ENCODE assay signal across 8 cellular contexts in the genomic region with DNA sequence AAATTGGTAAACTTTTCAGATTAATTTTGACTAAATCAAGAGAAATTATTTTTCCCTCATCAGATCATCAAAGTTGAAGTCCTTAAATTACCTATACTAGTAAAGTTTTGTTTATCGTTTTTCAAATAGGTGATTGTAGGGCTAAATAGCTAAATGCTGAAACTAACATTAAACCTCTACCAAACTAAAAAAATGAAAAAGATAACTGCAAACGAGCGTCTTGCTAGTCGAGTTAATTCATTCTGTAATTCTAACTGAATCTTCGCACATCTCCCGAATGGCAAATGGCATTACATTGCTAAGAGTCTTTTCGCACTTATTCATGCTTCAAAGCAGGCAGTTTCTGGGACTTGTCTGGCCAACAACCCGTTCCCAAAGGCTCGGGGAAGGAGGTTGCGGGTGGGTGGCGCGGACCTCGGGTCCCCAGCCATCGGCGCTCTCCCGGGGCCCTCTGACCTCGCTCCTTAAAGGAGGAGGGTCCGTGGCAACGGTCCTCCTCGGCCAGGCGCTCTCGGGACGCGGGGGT. TPM values are rescaled to one million over a fixed set of nuclear protein-coding genes. Genes with fewer than 3 reads are reported as not detected.
A peak's percentile ranks its signal among the peaks of the same experiment; 100 is the strongest.
DNase-seq lines count a peak whose midpoint lies in the region; ATAC-seq lines count a peak whose summit lies in the region.

No MANE protein-coding gene starts in this region.

- H3K4me1 Mint-ChIP-seq in activated naive CD4-positive, alpha-beta T cell treated with anti-CD3 and anti-CD28 coated beads, Interleukin-2, amount 10 ng/mL, durations not matched to agents 7 days and 5 days: peaks cover 11% of the 10 kb centered on the region

- CTCF ChIA-PET in activated naive CD4-positive, alpha-beta T cell treated with anti-CD3 and anti-CD28 coated beads, Interleukin-2, amount 10 ng/mL, durations not matched to agents 7 days and 5 days (lab: Charles Lee): no interaction called here

- no peaks in the 10 kb centered on the region for H3K27me3 ChIP-seq in adipocyte (replicated peaks; ENCODE audit: control insufficient read depth, insufficient read depth, low read length)
- no peaks in the 10 kb centered on the region for H3K27me3 ChIP-seq in subcutaneous abdominal adipose tissue (ENCODE audit: control insufficient read depth in 5 of 5, insufficient read depth in 4 of 5, low read length in 5 of 5)

- no peaks in the 10 kb centered on the region for H3K9me3 ChIP-seq in adipocyte (ENCODE audit: control insufficient read depth, low read length)
- no peaks in the 10 kb centered on the region for H3K9me3 ChIP-seq in subcutaneous abdominal adipose tissue (ENCODE audit: control insufficient read depth in 5 of 5, low read length in 5 of 5)

- no peak overlapping the region for H3K27ac ChIP-seq in subcutaneous abdominal adipose tissue (ENCODE audit: low read depth, low read length)

- H3K4me3 Mint-ChIP-seq in activated naive CD4-positive, alpha-beta T cell treated with anti-CD3 and anti-CD28 coated beads, Interleukin-2, amount 10 ng/mL, durations not matched to agents 7 days and 5 days: peak overlapping the region; percentile 39

- peaks cover 2% of the 10 kb centered on the region for H3K36me3 Mint-ChIP-seq in activated naive CD4-positive, alpha-beta T cell treated with anti-CD3 and anti-CD28 coated beads, Interleukin-2, amount 10 ng/mL, durations not matched to agents 7 days and 5 days
- peaks cover 0 to 14% of the 10 kb centered on the region in 2 donors for H3K36me3 Mint-ChIP-seq in activated naive CD4-positive, alpha-beta T cell treated with anti-CD3 and anti-CD28 coated beads, Interleukin-2, amount 50 U/mL, for 72 hours

- H3K4me1 ChIP-seq in adipocyte (ENCODE audit: control insufficient read depth, insufficient read depth, low read length) (no peaks in the 10 kb centered on the region), subcutaneous abdominal adipose tissue (ENCODE audit: control insufficient read depth in 5 of 5, insufficient read depth in 5 of 5, low read length in 5 of 5) (peaks cover 0 to 16% (median 13%) of the 10 kb centered on the region in 5 donors)

- H3K9ac ChIP-seq in adipocyte (ENCODE audit: low read length) (peak overlapping the region; percentile 83), subcutaneous abdominal adipose tissue (ENCODE audit: low read length in 5 of 5) (peak overlapping the region in 3 of 5 donors; percentile 68 to 75 (median 74))

- no peak overlapping the region for H3K27ac Mint-ChIP-seq in activated naive CD4-positive, alpha-beta T cell treated with anti-CD3 and anti-CD28 coated beads, Interleukin-2, amount 10 ng/mL, durations not matched to agents 7 days and 5 days
- H3K27ac Mint-ChIP-seq in activated naive CD4-positive, alpha-beta T cell treated with anti-CD3 and anti-CD28 coated beads, Interleukin-2, amount 50 U/mL, for 72 hours: no peak overlapping the region

- DNase-seq in activated naive CD4-positive, alpha-beta T cell treated with anti-CD3 and anti-CD28 coated beads, Interleukin-2, amount 10 ng/mL, durations not matched to agents 7 days and 5 days: no peak
- no peak for DNase-seq in activated naive CD4-positive, alpha-beta T cell treated with anti-CD3 and anti-CD28 coated beads, Interleukin-2, amount 50 U/mL, for 72 hours (ENCODE audit: low spot score in 2 of 2)
- DNase-seq in adipocyte (ENCODE audit: low read depth) (peak; percentile 39), iris pigment epithelial cell (ENCODE audit: low read depth) (peak; percentile 22), SW480 (ENCODE audit: low spot score) (no peak)

- H3K4me3 ChIP-seq in adipocyte (ENCODE audit: low read length): peak overlapping the region; percentile 88
- peak overlapping the region in 4 of 5 donors; percentile 82 to 93 (median 84) for H3K4me3 ChIP-seq in subcutaneous abdominal adipose tissue (ENCODE audit: low read depth in 1 of 5, low read length in 5 of 5)

- peaks cover 52% of the 10 kb centered on the region for H3K27me3 Mint-ChIP-seq in activated naive CD4-positive, alpha-beta T cell treated with anti-CD3 and anti-CD28 coated beads, Interleukin-2, amount 10 ng/mL, durations not matched to agents 7 days and 5 days

- H3K36me3 ChIP-seq in adipocyte (ENCODE audit: control insufficient read depth, insufficient read depth, low read length, severe bottlenecking): no peaks in the 10 kb centered on the region
- no peaks in the 10 kb centered on the region for H3K36me3 ChIP-seq in subcutaneous abdominal adipose tissue (ENCODE audit: control insufficient read depth in 5 of 5, insufficient read depth in 5 of 5, low read length in 5 of 5)

- ATAC-seq in activated naive CD4-positive, alpha-beta T cell treated with anti-CD3 and anti-CD28 coated beads, Interleukin-2, amount 50 U/mL, for 72 hours: no peak
- ATAC-seq in GM18520 (IDR thresholded peaks at IDR 0.05; ENCODE audit: unreplicated experiment) (no peak), HG02981 (IDR thresholded peaks at IDR 0.05; ENCODE audit: unreplicated experiment) (no peak)

- no peaks in the 10 kb centered on the region for H3K9me3 Mint-ChIP-seq in activated naive CD4-positive, alpha-beta T cell treated with anti-CD3 and anti-CD28 coated beads, Interleukin-2, amount 10 ng/mL, durations not matched to agents 7 days and 5 days
- no peaks in the 10 kb centered on the region for H3K9me3 Mint-ChIP-seq in activated naive CD4-positive, alpha-beta T cell treated with anti-CD3 and anti-CD28 coated beads, Interleukin-2, amount 50 U/mL, for 72 hours

RNA-seq across cellular contexts. Expression of a gene that starts 43.8 kb away (rescaled TPM):
- total RNA-seq in activated naive CD4-positive, alpha-beta T cell treated with anti-CD3 and anti-CD28 coated beads, Interleukin-2, amount 50 U/mL, for 72 hours: not detected

Comparison
In these comparisons a context has a peak if more than half of its experiments do, and no peak if none do; other contexts are left out.
1. DNase-seq: peak in adipocyte (single experiment) and iris pigment epithelial cell (single experiment); none in activated naive CD4-positive, alpha-beta T cell treated with anti-CD3 and anti-CD28 coated beads, Interleukin-2, amount 10 ng/mL, durations not matched to agents 7 days and 5 days (single experiment), activated naive CD4-positive, alpha-beta T cell treated with anti-CD3 and anti-CD28 coated beads, Interleukin-2, amount 50 U/mL, for 72 hours (0 of 2) and SW480 (single experiment).